25 cellular contexts compared by ENCODE assay signal in the genomic region with DNA sequence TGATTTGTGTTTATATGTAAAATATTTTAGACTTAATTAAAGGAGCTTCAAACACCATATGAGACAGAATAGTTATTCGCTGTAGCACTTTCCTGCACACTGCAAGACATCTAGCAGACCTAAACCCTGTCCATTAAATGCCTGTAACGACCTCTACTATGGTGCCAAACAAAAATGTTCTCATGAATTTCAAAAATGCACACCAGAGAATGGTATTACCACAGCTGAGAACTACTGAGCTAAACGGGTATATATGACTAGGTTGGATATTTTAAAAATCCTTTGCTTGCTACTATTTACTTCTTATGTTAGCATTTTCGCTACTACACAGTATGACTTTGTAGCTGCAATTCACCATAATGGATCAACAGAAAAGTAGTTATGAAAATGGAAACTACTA.
"Had no signal": no experiment of that assay in that cellular context is flagged by ENCODE, and none has a peak within 500 bp of the region (broad histone marks: within the 10 kb centered on the region; RNA-seq: fewer than 3 reads in every experiment).

No MANE protein-coding gene starts in this region.

- H3K9me3 Mint-ChIP-seq: activated CD8-positive, alpha-beta T cell treated with anti-CD3 and anti-CD28 coated beads for 36 hours; activated naive CD4-positive, alpha-beta T cell treated with anti-CD3 and anti-CD28 coated beads, Interleukin-2, amount 10 ng/mL, durations not matched to agents 7 days and 5 days; activated naive CD4-positive, alpha-beta T cell treated with anti-CD3 and anti-CD28 coated beads, Interleukin-2, amount 50 U/mL, for 72 hours; activated naive CD8-positive, alpha-beta T cell treated with anti-CD3 and anti-CD28 coated beads, Interleukin-2, amount 10 ng/mL, durations not matched to agents 7 days and 5 days; activated T-cell treated with anti-CD3 and anti-CD28 coated beads, Interleukin-2, amount 50 U/mL, for 4 hours; activated T-helper 2 cell treated with anti-CD3 and anti-CD28 coated beads, Interferon-gamma antibody, Interleukin-2, Interleukin-4, amounts not matched to agents 10 μg/mL and 5 μg/mL and 100 μg/mL, durations not matched to agents 14 hours and 24 hours and 36 hours; dendritic cell treated with granulocyte-macrophage colony-stimulating factor and Interleukin-4, amounts not matched to agents 40 ng/mL and 50 ng/mL, for 4 days; endodermal cell had no signal

- H3K27ac ChIP-seq: ascending aorta, brain microvascular endothelial cell, coronary artery, dorsolateral prefrontal cortex, esophagus muscularis mucosa, foreskin keratinocyte, gastrocnemius medialis, heart left ventricle had no signal

- H3K4me3 Mint-ChIP-seq: activated CD8-positive, alpha-beta T cell treated with anti-CD3 and anti-CD28 coated beads for 36 hours; activated naive CD4-positive, alpha-beta T cell treated with anti-CD3 and anti-CD28 coated beads, Interleukin-2, amount 10 ng/mL, durations not matched to agents 7 days and 5 days; activated naive CD8-positive, alpha-beta T cell treated with anti-CD3 and anti-CD28 coated beads, Interleukin-2, amount 10 ng/mL, durations not matched to agents 7 days and 5 days; activated T-cell treated with anti-CD3 and anti-CD28 coated beads, Interleukin-2, amount 50 U/mL, for 4 hours; dendritic cell treated with granulocyte-macrophage colony-stimulating factor and Interleukin-4, amounts not matched to agents 40 ng/mL and 50 ng/mL, for 4 days; endodermal cell had no signal

- DNase-seq: activated CD4-positive, alpha-beta T cell treated with anti-CD3 and anti-CD28 coated beads for 48 hours; activated CD4-positive, alpha-beta T cell treated with anti-CD3 and anti-CD28 coated beads, Interleukin-2, amount 50 U/mL, for 1 hour; activated CD4-positive, alpha-beta T cell treated with anti-CD3 and anti-CD28 coated beads, Interleukin-2, amount 50 U/mL, for 48 hours; activated CD8-positive, alpha-beta memory T cell treated with anti-CD3 and anti-CD28 coated beads for 24 hours; activated CD8-positive, alpha-beta T cell treated with anti-CD3 and anti-CD28 coated beads for 36 hours; activated effector memory CD4-positive, alpha-beta T cell treated with anti-CD3 and anti-CD28 coated beads, Interleukin-2, amount 50 U/mL, for 16 hours; activated naive CD4-positive, alpha-beta T cell treated with anti-CD3 and anti-CD28 coated beads, Interleukin-2, amount 10 ng/mL, durations not matched to agents 7 days and 5 days; activated naive CD8-positive, alpha-beta T cell treated with anti-CD3 and anti-CD28 coated beads, Interleukin-2, amount 10 ng/mL, durations not matched to agents 7 days and 5 days; activated T-cell treated with anti-CD3 and anti-CD28 coated beads, Interleukin-2, amount 50 U/mL, for 4 hours; brain microvascular endothelial cell; caudate nucleus; dorsolateral prefrontal cortex; effector memory CD4-positive, alpha-beta T cell; endodermal cell; foreskin keratinocyte; gastrocnemius medialis; glutamatergic neuron; heart left ventricle; T-helper 2 cell had no signal

- H3K27me3 ChIP-seq: ascending aorta, brain microvascular endothelial cell, dorsolateral prefrontal cortex, esophagus muscularis mucosa, foreskin keratinocyte, gastrocnemius medialis, heart left ventricle had no signal

- H3K4me3 ChIP-seq: ascending aorta, coronary artery, dorsolateral prefrontal cortex, esophagus muscularis mucosa, gastrocnemius medialis, heart left ventricle had no signal

- H3K36me3 ChIP-seq: ascending aorta, brain microvascular endothelial cell, esophagus muscularis mucosa, gastrocnemius medialis had no signal

- H3K27ac Mint-ChIP-seq: activated CD8-positive, alpha-beta T cell treated with anti-CD3 and anti-CD28 coated beads for 36 hours; activated naive CD4-positive, alpha-beta T cell treated with anti-CD3 and anti-CD28 coated beads, Interleukin-2, amount 10 ng/mL, durations not matched to agents 7 days and 5 days; activated naive CD8-positive, alpha-beta T cell treated with anti-CD3 and anti-CD28 coated beads, Interleukin-2, amount 10 ng/mL, durations not matched to agents 7 days and 5 days; activated T-helper 2 cell treated with anti-CD3 and anti-CD28 coated beads, Interferon-gamma antibody, Interleukin-2, Interleukin-4, amounts not matched to agents 10 μg/mL and 5 μg/mL and 100 μg/mL, durations not matched to agents 14 hours and 24 hours and 36 hours; dendritic cell treated with granulocyte-macrophage colony-stimulating factor and Interleukin-4, amounts not matched to agents 40 ng/mL and 50 ng/mL, for 4 days; endodermal cell had no signal

- H3K36me3 Mint-ChIP-seq: activated naive CD4-positive, alpha-beta T cell treated with anti-CD3 and anti-CD28 coated beads, Interleukin-2, amount 50 U/mL, for 72 hours had no signal

- ATAC-seq: activated CD8-positive, alpha-beta T cell treated with anti-CD3 and anti-CD28 coated beads for 36 hours; activated naive CD4-positive, alpha-beta T cell treated with anti-CD3 and anti-CD28 coated beads, Interleukin-2, amount 50 U/mL, for 72 hours; activated T-cell treated with anti-CD3 and anti-CD28 coated beads, Interleukin-2, amount 50 U/mL, for 4 hours; foreskin keratinocyte; gastrocnemius medialis; heart left ventricle had no signal

- H3K27me3 Mint-ChIP-seq: activated CD8-positive, alpha-beta T cell treated with anti-CD3 and anti-CD28 coated beads for 36 hours; activated naive CD4-positive, alpha-beta T cell treated with anti-CD3 and anti-CD28 coated beads, Interleukin-2, amount 10 ng/mL, durations not matched to agents 7 days and 5 days; activated naive CD8-positive, alpha-beta T cell treated with anti-CD3 and anti-CD28 coated beads, Interleukin-2, amount 10 ng/mL, durations not matched to agents 7 days and 5 days; dendritic cell treated with granulocyte-macrophage colony-stimulating factor and Interleukin-4, amounts not matched to agents 40 ng/mL and 50 ng/mL, for 4 days had no signal

- H3K4me1 ChIP-seq: ascending aorta, foreskin keratinocyte had no signal

- H3K9me3 ChIP-seq: ascending aorta, esophagus muscularis mucosa, gastrocnemius medialis, heart left ventricle had no signal
